ENCODE assay signal across 8 cellular contexts in genomic region chr15:67836477-67836876, GRCh38. TPM values are rescaled to one million over a fixed set of nuclear protein-coding genes. Genes with fewer than 3 reads are reported as not detected.
A peak's percentile ranks its signal among the peaks of the same experiment; 100 is the strongest.
DNase-seq lines count a peak whose midpoint lies in the region; ATAC-seq, FAIRE-seq and TF ChIP-seq lines count a peak whose summit lies in the region.

No MANE protein-coding gene starts in this region.

- H3K27ac Mint-ChIP-seq in GM23338: no peak overlapping the region

- H3K36me3 Mint-ChIP-seq in GM23338 (ENCODE audit: low read depth): no peaks in the 10 kb centered on the region; the same call in 2 of the 3 replicates

- no peaks in the 10 kb centered on the region for H3K9me2 ChIP-seq in GM23338 (ENCODE audit: insufficient read depth)

- TF ChIP-seq CTCF in GM23338 (conservative IDR thresholded peaks at IDR 0.05; ENCODE audit: low read depth in 2 of 2): peak; percentile 72 to 93
- TF ChIP-seq CTCF in RWPE1 (conservative IDR thresholded peaks at IDR 0.05; ENCODE audit: low read depth): peak; percentile 91
- TF ChIP-seq CTCF in GM12878 (IDR thresholded peaks at IDR 0.05 in 2 of 3, conservative IDR thresholded peaks at IDR 0.05 in 1 of 3; ENCODE audit: control insufficient read depth in 2 of 3, extremely low read depth in 1 of 3, insufficient read depth in 1 of 3, low read depth in 3 of 3, low read length in 3 of 3): peak; percentile 61 to 81 (median 70)

- no peak for ATAC-seq in GM23338
- ATAC-seq in GM12878: no peak

- FAIRE-seq in GM12878 (lab: Jason Lieb, UNC): peak; percentile 7
- no peak for FAIRE-seq in HTR-8/SVneo (lab: Jason Lieb, UNC)

- BruUV-seq in GM12878 (replicated peaks; lab: Mats Ljungman, UMichigan): no TSS peak

- no peak overlapping the region for H3K9ac ChIP-seq in GM12878 (ENCODE audit: control insufficient read depth, insufficient read depth, low read length)

- intact Hi-C loops in GM12878 (cut with micrococcal nuclease; ENCODE audit: unreplicated experiment): loop anchor here (1.0 to 10.0 kb wide), 4 partner anchors 232 to 889 kb away; no protein-coding TSS in a partner anchor

- peaks cover 3% of the 10 kb centered on the region; the same call in 1 of the 2 replicates for H4K20me1 ChIP-seq in GM23338 (replicated peaks; ENCODE audit: insufficient read depth)
- no peaks in the 10 kb centered on the region; the same call in 1 of the 2 replicates for H4K20me1 ChIP-seq in GM12878 (ENCODE audit: control insufficient read depth, insufficient read depth)

- peak overlapping the region; percentile 67 for H3K4me3 Mint-ChIP-seq in GM23338

- peaks cover 3% of the 10 kb centered on the region; the same call in 2 of the 3 replicates for H3K9me3 Mint-ChIP-seq in GM23338

- H3K36me3 ChIP-seq in GM23338 (ENCODE audit: insufficient read depth) (no peaks in the 10 kb centered on the region), GM12878 (ENCODE audit: control insufficient read depth in 2 of 2, insufficient read depth in 2 of 2, low read length in 1 of 2) (no peaks in the 10 kb centered on the region)

- SMC1A ChIA-PET in GM12878 (lab: Charles Lee; ENCODE audit: uncharacterized antibody, unreplicated experiment): interaction anchor here (0.8 to 4.2 kb wide), 9 partner anchors 54 to 470 kb away, joined by 3 to 51 read pairs (median 5); no protein-coding TSS in a partner anchor

- WGBS in GM12878 (ENCODE audit: insufficient coverage, insufficient replicate concordance, low lambda C conversion rate, missing lambda C conversion rate): 42% methylated on average over 8 of the region's 8 CpGs

- no peak for TF ChIP-seq POLR2A in GM12878 (IDR thresholded peaks at IDR 0.05; ENCODE audit: low read depth, low read length)

- peaks cover 19% of the 10 kb centered on the region for H3F3A ChIP-seq in GM23338 (replicated peaks; ENCODE audit: low read depth)

- TF ChIP-seq RAD21 in GM12878 (IDR thresholded peaks at IDR 0.05; ENCODE audit: insufficient read depth, low read depth, low read length): peak; percentile 89

- H3K4me1 ChIP-seq in GM23338 (ENCODE audit: insufficient read depth) (peaks cover 29% of the 10 kb centered on the region), GM12878 (ENCODE audit: control insufficient read depth, insufficient read depth, low read length) (peaks cover 28% of the 10 kb centered on the region)

- H2AFZ ChIP-seq in GM23338 (no peak overlapping the region), GM12878 (ENCODE audit: control insufficient read depth, low read depth, low read length) (no peak overlapping the region)

- H3K4me3 ChIP-seq in GM23338 (peak overlapping the region; percentile 71), GM12878 (no peak overlapping the region)

- no peaks in the 10 kb centered on the region; the same call in 2 of the 3 replicates for H3K9me3 ChIP-seq in GM12878 (replicated peaks; ENCODE audit: control insufficient read depth, insufficient read depth, low read length)

- H3K27ac ChIP-seq in GM23338 (ENCODE audit: low read depth): no peak overlapping the region
- H3K27ac ChIP-seq in RWPE1: no peak overlapping the region
- H3K27ac ChIP-seq in GM12878 (ENCODE audit: control insufficient read depth, insufficient read depth): no peak overlapping the region

- peaks cover 44% of the 10 kb centered on the region for H3K4me1 Mint-ChIP-seq in GM23338

- CTCF ChIA-PET in RWPE1 (lab: Yijun Ruan, JAX): interaction anchor here (0.7 to 1.3 kb wide), 6 partner anchors 249 to 887 kb away, joined by 3 to 11 read pairs (median 4); no protein-coding TSS in a partner anchor
- CTCF ChIA-PET in GM12878 (lab: Yijun Ruan, JAX): interaction anchor here (0.8 to 4.6 kb wide), 29 partner anchors 11 to 890 kb away, joined by 3 to 111 read pairs (median 4); partner anchors contain the start of genes C15orf61 and SKOR1

- H3K27me3 ChIP-seq in GM23338 (ENCODE audit: insufficient read depth) (peaks cover 89% of the 10 kb centered on the region), GM12878 (replicated peaks in 1 of 2; ENCODE audit: control insufficient read depth in 2 of 2, insufficient read depth in 2 of 2, low read length in 1 of 2) (peaks cover 18 to 29% of the 10 kb centered on the region in 2 experiments)

- H3K27me3 Mint-ChIP-seq in GM23338 (ENCODE audit: insufficient read depth, low read depth, poor library complexity): peaks cover 88% of the 10 kb centered on the region

- H3K79me2 ChIP-seq in GM23338 (replicated peaks; ENCODE audit: insufficient read depth) (no peaks in the 10 kb centered on the region), GM12878 (ENCODE audit: control insufficient read depth, insufficient read depth, low read length) (no peaks in the 10 kb centered on the region; the same call in 1 of the 2 replicates)

- DNase-seq in AML-193 (lab: John Stamatoyannopoulos, UW): peak; percentile 10 to 32
- peak; percentile 85 for DNase-seq in GM23338 (ENCODE audit: low spot score)
- peak; percentile 67 for DNase-seq in RWPE1 (ENCODE audit: low spot score)
- DNase-seq in GM12878 (ENCODE audit: low read depth, low spot score): no peak
- DNase-seq in left kidney (ENCODE audit: low read depth, low spot score): peak; percentile 69
- DNase-seq in stimulated activated naive CD4-positive, alpha-beta T cell treated with Interleukin-2 at 50 U/mL for 16 hours (lab: John Stamatoyannopoulos, UW): peak; percentile 32
- no peak for DNase-seq in HTR-8/SVneo (ENCODE audit: insufficient read length, low spot score)
- DNase-seq in DMS153 (lab: John Stamatoyannopoulos, UW): no peak

- in situ Hi-C loops in GM12878 (cut with MboI): loop anchor here (5.0 kb wide), 2 partner anchors 379 to 889 kb away; no protein-coding TSS in a partner anchor

- H3K4me2 ChIP-seq in GM23338 (peak overlapping the region; percentile 67), GM12878 (ENCODE audit: control insufficient read depth, insufficient read depth) (peak overlapping the region; percentile 98; the same call in 1 of the 2 replicates)

- RAD21 ChIA-PET in GM12878 (lab: Charles Lee; ENCODE audit: unreplicated experiment): interaction anchor here (1.2 to 4.1 kb wide), 8 partner anchors 16 to 889 kb away, joined by 3 to 26 read pairs (median 8); no protein-coding TSS in a partner anchor

- TF ChIP-seq EP300 in GM12878 (IDR thresholded peaks at IDR 0.05; ENCODE audit: borderline replicate concordance in 1 of 2, control insufficient read depth in 1 of 2, low read depth in 2 of 2, low read length in 2 of 2): no peak

- POLR2A ChIA-PET in RWPE1 (lab: Yijun Ruan, JAX; ENCODE audit: low non-redundant PET): no interaction called here
- POLR2A ChIA-PET in GM12878 (lab: Charles Lee): no interaction called here

TF ChIP-seq in GM12878, 131 proteins besides CTCF, POLR2A, EP300 and RAD21 (continues in another document):
- no peak for TF ChIP-seq RAD51 (IDR thresholded peaks at IDR 0.05)
- TF ChIP-seq, protein P1, sequence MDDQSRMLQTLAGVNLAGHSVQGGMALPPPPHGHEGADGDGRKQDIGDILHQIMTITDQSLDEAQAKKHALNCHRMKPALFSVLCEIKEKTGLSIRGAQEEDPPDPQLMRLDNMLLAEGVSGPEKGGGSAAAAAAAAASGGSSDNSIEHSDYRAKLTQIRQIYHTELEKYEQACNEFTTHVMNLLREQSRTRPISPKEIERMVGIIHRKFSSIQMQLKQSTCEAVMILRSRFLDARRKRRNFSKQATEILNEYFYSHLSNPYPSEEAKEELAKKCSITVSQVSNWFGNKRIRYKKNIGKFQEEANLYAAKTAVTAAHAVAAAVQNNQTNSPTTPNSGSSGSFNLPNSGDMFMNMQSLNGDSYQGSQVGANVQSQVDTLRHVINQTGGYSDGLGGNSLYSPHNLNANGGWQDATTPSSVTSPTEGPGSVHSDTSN (IDR thresholded peaks at IDR 0.05; ENCODE audit: insufficient replicate concordance, low read depth, low read length): no peak

RNA-seq across cellular contexts. Expression of gene RNU6-1, which starts 3.4 kb away (rescaled TPM):
- total RNA-seq in GM23338 (2014; rRNA removed; shearing (Covaris generic)): not detected in 2 replicates
- not detected in 2 replicates for polyA plus RNA-seq in GM23338 (2016; fragmentation: Nextera tagmentation; extraction: Ambion mirVana)
- not detected in 2 replicates for total RNA-seq in GM12878 (2013; cell fraction: nucleolus; rRNA removed)
- not detected in 2 replicates for total RNA-seq in GM12878 (2014; rRNA removed)
- total RNA-seq in GM12878 (2014; rRNA removed; fragmentation: Illumina TruSeq; extraction: Trizol): not detected in 2 replicates
- total RNA-seq in GM12878 (2021): not detected in 2 replicates
- not detected for polyA plus RNA-seq in GM12878 (2011; ENCODE audit: low read depth)
- not detected in 2 replicates for polyA plus RNA-seq in GM12878 (2011; rRNA removed)
- not detected in 2 replicates for polyA plus RNA-seq in GM12878 (2011; cell fraction: cytosol; rRNA removed)
- not detected in 2 replicates for polyA plus RNA-seq in GM12878 (2011; cell fraction: nucleus; rRNA removed)
- not detected in 2 replicates for polyA plus RNA-seq in GM12878 (2012)
- not detected in 2 replicates for polyA plus RNA-seq in GM12878 (2014; fragmentation: Illumina TruSeq; extraction: Trizol)
- not detected for polyA plus RNA-seq in GM12878 (2014; fragmentation: Nextera tagmentation; extraction: Ambion mirVana)
- polyA plus RNA-seq in GM12878 (2014; rRNA removed): not detected in 2 replicates
- not detected for polyA plus RNA-seq in GM12878 (2016; fragmentation: Nextera tagmentation; extraction: Ambion mirVana)
- 1,322 TPM in 1 of 2 replicates, not detected in the other for polyA minus RNA-seq in GM12878 (2011; rRNA and poly(A)+ RNA removed)
- not detected in 2 replicates for polyA minus RNA-seq in GM12878 (2011; cell fraction: cytosol; rRNA and poly(A)+ RNA removed)
- under 0.01 TPM in 1 of 2 replicates, not detected in the other for polyA minus RNA-seq in GM12878 (2011; cell fraction: nucleus; rRNA and poly(A)+ RNA removed)

RNA-seq across cellular contexts. Expression of gene SKOR1, which starts 11.2 kb away (rescaled TPM):
- 0.17 and 0.19 TPM in 2 replicates for total RNA-seq in GM23338 (2014; rRNA removed; shearing (Covaris generic))
- not detected in 2 replicates for polyA plus RNA-seq in GM23338 (2016; fragmentation: Nextera tagmentation; extraction: Ambion mirVana)
- total RNA-seq in GM12878 (2013; cell fraction: nucleolus; rRNA removed): 2.0 and 2.2 TPM in 2 replicates
- total RNA-seq in GM12878 (2014; rRNA removed): 0.11 and 0.28 TPM in 2 replicates
- 0.04 and 0.05 TPM in 2 replicates for total RNA-seq in GM12878 (2014; rRNA removed; fragmentation: Illumina TruSeq; extraction: Trizol)
- 0.35 and 0.36 TPM in 2 replicates for total RNA-seq in GM12878 (2021)
- polyA plus RNA-seq in GM12878 (2011; ENCODE audit: low read depth): 0.08 TPM
- 0.03 and 0.05 TPM in 2 replicates for polyA plus RNA-seq in GM12878 (2011; rRNA removed)
- polyA plus RNA-seq in GM12878 (2011; cell fraction: cytosol; rRNA removed): 0.09 and 0.12 TPM in 2 replicates
- polyA plus RNA-seq in GM12878 (2011; cell fraction: nucleus; rRNA removed): 0.69 and 0.94 TPM in 2 replicates
- 0.17 and 0.24 TPM in 2 replicates for polyA plus RNA-seq in GM12878 (2012)
- 0.04 and 0.08 TPM in 2 replicates for polyA plus RNA-seq in GM12878 (2014; fragmentation: Illumina TruSeq; extraction: Trizol)
- not detected for polyA plus RNA-seq in GM12878 (2014; fragmentation: Nextera tagmentation; extraction: Ambion mirVana)
- 0.06 and 0.14 TPM in 2 replicates for polyA plus RNA-seq in GM12878 (2014; rRNA removed)
- not detected for polyA plus RNA-seq in GM12878 (2016; fragmentation: Nextera tagmentation; extraction: Ambion mirVana)
- 0.37 and 0.52 TPM in 2 replicates for polyA minus RNA-seq in GM12878 (2011; rRNA and poly(A)+ RNA removed)
- 0.31 and 0.53 TPM in 2 replicates for polyA minus RNA-seq in GM12878 (2011; cell fraction: cytosol; rRNA and poly(A)+ RNA removed)
- 0.24 and 0.57 TPM in 2 replicates for polyA minus RNA-seq in GM12878 (2011; cell fraction: nucleus; rRNA and poly(A)+ RNA removed)

Comparison
In these comparisons a context has a peak if more than half of its experiments do, and no peak if none do; other contexts are left out.
1. DNase-seq: peak in AML-193 (2 of 2), GM23338 (single experiment), RWPE1 (single experiment), left kidney (single experiment) and stimulated activated naive CD4-positive, alpha-beta T cell treated with Interleukin-2 at 50 U/mL for 16 hours (single experiment); none in GM12878 (single experiment), HTR-8/SVneo (single experiment) and DMS153 (single experiment).
2. Peak in every context shown above with its lines, with median percentiles within 50 percentile points of each other: CTCF ChIP-seq.